ENCODE assay signal across 9 cellular contexts in the genomic region with DNA sequence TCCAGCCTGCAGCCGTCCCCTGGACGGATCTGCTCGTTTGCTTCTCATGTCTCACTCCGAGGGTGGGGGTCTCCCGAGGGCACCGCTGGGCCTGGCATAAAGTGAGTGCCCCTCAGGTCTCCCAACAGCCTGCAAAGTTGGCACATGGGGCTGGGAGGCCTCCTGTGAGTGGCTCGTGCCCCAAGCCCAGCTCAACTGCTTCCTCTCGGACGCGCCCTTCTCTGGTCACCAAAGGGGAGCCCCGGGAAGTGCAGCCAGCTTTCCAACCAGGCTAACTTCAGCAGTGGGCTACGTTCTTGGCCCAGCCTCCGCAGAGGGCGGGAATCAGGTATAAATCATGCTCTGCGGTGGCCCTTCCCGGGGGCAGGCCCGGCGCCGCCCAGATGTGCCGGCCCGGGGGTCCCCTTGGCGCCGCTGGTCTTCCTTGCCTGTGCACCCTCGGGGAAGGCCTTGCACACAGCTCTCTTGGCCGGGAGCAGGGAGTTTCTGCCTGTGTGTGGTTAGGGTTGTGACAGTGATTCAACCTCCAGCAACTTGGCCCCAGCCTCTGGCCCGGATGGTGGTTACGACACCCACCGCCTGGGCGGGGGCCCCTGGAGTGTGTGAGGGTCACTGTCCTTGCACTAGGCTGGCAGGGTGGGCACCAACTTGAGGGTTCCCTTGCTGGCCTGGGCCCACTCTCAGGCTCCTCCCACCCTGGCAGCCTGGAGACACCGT. TPM values are rescaled to one million over a fixed set of nuclear protein-coding genes. Genes with fewer than 3 reads are reported as not detected.
DNase-seq lines count a peak whose midpoint lies in the region; ATAC-seq and TF ChIP-seq lines count a peak whose summit lies in the region.
"Had no signal": no experiment of that assay in that cellular context is flagged by ENCODE, and none has a peak within 500 bp of the region (broad histone marks: within the 10 kb centered on the region; RNA-seq: fewer than 3 reads in every experiment).

No MANE protein-coding gene starts in this region.

- no peaks in the 10 kb centered on the region for H3K9me3 ChIP-seq in left lung

- H3K27ac ChIP-seq in brain microvascular endothelial cell (no peak overlapping the region), left lung (peak overlapping the region in 1 of 2 donors; percentile 35)

- TF ChIP-seq CTCF in brain microvascular endothelial cell (IDR thresholded peaks at IDR 0.05; ENCODE audit: low read depth, low read length, missing control alignments), result no peak
- TF ChIP-seq CTCF in left lung (IDR thresholded peaks at IDR 0.05), result no peak

- peak; percentile 41 for ATAC-seq in left lung
- ATAC-seq in GM21737 (IDR thresholded peaks at IDR 0.05; ENCODE audit: unreplicated experiment), result no peak

- intact Hi-C loops in left lung (cut with DNase I), result no loop called here

- in situ Hi-C loops in brain microvascular endothelial cell (cut with HindIII; ENCODE audit: low pct_ligation_motif_present, low sequenced_read_pairs), result no loop called here

- H3K4me1 ChIP-seq in left lung, result peaks cover 30 to 77% of the 10 kb centered on the region in 2 donors

- H3K27me3 ChIP-seq in brain microvascular endothelial cell (replicated peaks) (no peaks in the 10 kb centered on the region), left lung (no peaks in the 10 kb centered on the region)

- no peaks in the 10 kb centered on the region for H3K36me3 ChIP-seq in brain microvascular endothelial cell (replicated peaks)
- H3K36me3 ChIP-seq in left lung, result peaks cover 0 to 3% of the 10 kb centered on the region in 2 donors

- peak; percentile 74 for DNase-seq in SIG-M5 treated with dmso at 0.1 percent for 504 hours (lab: John Stamatoyannopoulos, UW; ENCODE audit: unreplicated experiment)
- no peak for DNase-seq in SIG-M5 (lab: John Stamatoyannopoulos, UW)
- DNase-seq in brain microvascular endothelial cell, result peak; percentile 53
- peak; percentile 62 to 84 for DNase-seq in left lung
- DNase-seq in NCI-H2227 (lab: John Stamatoyannopoulos, UW; ENCODE audit: unreplicated experiment), result no peak
- DNase-seq in COR-L47 (lab: John Stamatoyannopoulos, UW), result no peak
- no peak for DNase-seq in NCI-H1105 treated with DMSO at 0.1 percent for 48 hours (lab: John Stamatoyannopoulos, UW)
- DNase-seq: NCI-H82 had no signal

- H3K4me3 ChIP-seq in brain microvascular endothelial cell (ENCODE audit: low read depth, low read length) (no peak overlapping the region), left lung (no peak overlapping the region)

RNA-seq across cellular contexts. Expression of a gene that starts 20.7 kb away (rescaled TPM):
- total RNA-seq in left lung, result 10 to 100 TPM; 18.3 to 26.4 TPM

Comparison
In these comparisons a context has a peak if more than half of its experiments do, and no peak if none do; other contexts are left out.
1. DNase-seq: peak in SIG-M5 treated with dmso at 0.1 percent for 504 hours (single experiment), brain microvascular endothelial cell (single experiment) and left lung (2 of 2); none in SIG-M5 (single experiment), NCI-H2227 (single experiment), COR-L47 (single experiment) and NCI-H1105 treated with DMSO at 0.1 percent for 48 hours (single experiment).